Comparison of ENCODE assay signal across 1 cellular context in genomic region chr2:71605173-71605641, GRCh38.
TF ChIP-seq lines count a peak whose summit lies in the region.

No MANE protein-coding gene starts in this region.

TF ChIP-seq in H1, 55 proteins besides CTCF, POLR2A, EP300 and RAD21 (continued from another document):
- TF ChIP-seq CHD7 (IDR thresholded peaks at IDR 0.05; ENCODE audit: insufficient replicate concordance, low read length) (no peak), CBX5 (IDR thresholded peaks at IDR 0.05; ENCODE audit: low read depth, low read length) (no peak), PHF8 (conservative IDR thresholded peaks at IDR 0.05; ENCODE audit: low read depth, low read length) (no peak)
TF ChIP-seq in H1: peak in this region for 0.
